In the genomic region with DNA sequence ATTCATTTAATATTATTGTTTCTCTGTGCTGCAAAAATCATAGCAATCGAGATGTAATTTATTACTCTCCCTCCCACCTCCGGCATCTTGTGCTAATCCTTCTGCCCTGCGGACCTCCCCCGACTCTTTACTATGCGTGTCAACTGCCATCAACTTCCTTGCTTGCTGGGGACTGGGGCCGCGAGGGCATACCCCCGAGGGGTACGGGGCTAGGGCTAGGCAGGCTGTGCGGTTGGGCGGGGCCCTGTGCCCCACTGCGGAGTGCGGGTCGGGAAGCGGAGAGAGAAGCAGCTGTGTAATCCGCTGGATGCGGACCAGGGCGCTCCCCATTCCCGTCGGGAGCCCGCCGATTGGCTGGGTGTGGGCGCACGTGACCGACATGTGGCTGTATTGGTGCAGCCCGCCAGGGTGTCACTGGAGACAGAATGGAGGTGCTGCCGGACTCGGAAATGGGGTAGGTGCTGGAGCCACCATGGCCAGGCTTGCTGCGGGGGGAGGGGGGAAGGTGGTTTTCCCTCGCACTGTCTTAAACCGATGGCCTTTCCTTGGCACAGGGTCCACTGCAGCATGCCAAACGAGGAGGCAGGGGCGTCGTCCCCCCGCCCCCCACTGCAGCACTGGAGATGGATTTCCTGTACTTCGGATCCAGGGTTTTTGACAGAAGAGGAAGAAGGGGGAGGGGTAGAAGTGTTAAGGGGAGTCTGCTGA, we compare ENCODE assay signal across 8 cellular contexts. TPM values are rescaled to one million over a fixed set of nuclear protein-coding genes. Genes with fewer than 3 reads are reported as not detected.
DNase-seq lines count a peak whose midpoint lies in the region; ATAC-seq and TF ChIP-seq lines count a peak whose summit lies in the region.

Gene APC, plus strand, starts transcription at position 414 of the 708 bp plus-strand sequence. CDS start 17,006 bp downstream, outside the sequence.

- peaks cover 23% of the 10 kb centered on the region for H3K4me1 Mint-ChIP-seq in CD14-positive monocyte

- peak within 1 kb of the TSS; percentile 53 for H3K4me3 ChIP-seq in lung

- ATAC-seq in GM19351 (IDR thresholded peaks at IDR 0.05; ENCODE audit: unreplicated experiment) = peak; percentile 98
- peak; percentile 97 for ATAC-seq in HG03469 (IDR thresholded peaks at IDR 0.05; ENCODE audit: unreplicated experiment)
- peak; percentile 99 for ATAC-seq in lung (ENCODE audit: insufficient read depth, low FRiP score)

- peak; percentile 77 for DNase-seq in CD14-positive monocyte (ENCODE audit: low spot score)
- DNase-seq in NK-92 (lab: John Stamatoyannopoulos, UW; ENCODE audit: unreplicated experiment) = peak; percentile 16
- DNase-seq in activated CD8-positive, alpha-beta memory T cell treated with anti-CD3 and anti-CD28 coated beads for 1 hour (ENCODE audit: extremely low read depth in 1 of 2, low read depth in 1 of 2) = peak; percentile 37 to 57
- DNase-seq in effector CD8-positive, alpha-beta T cell (lab: John Stamatoyannopoulos, UW) = peak; percentile 74
- peak; percentile 93 for DNase-seq in lung (ENCODE audit: low spot score)
- peak; percentile 12 to 60 (median 32) for DNase-seq in stimulated activated CD4-positive, alpha-beta T cell treated with anti-CD3 and anti-CD28 coated beads, TNF-alpha, amount 100 ng/mL, for 1 hour (ENCODE audit: low read depth in 3 of 3, low spot score in 1 of 3)

- peak within 1 kb of the TSS; percentile 50 to 71 for H3K27ac ChIP-seq in lung (ENCODE audit: low read depth in 1 of 2, low read length in 1 of 2)

- no peaks in the 10 kb centered on the region for H3K36me3 Mint-ChIP-seq in CD14-positive monocyte

- peaks cover 1 to 4% of the 10 kb centered on the region in 2 donors for H3K4me1 ChIP-seq in lung (ENCODE audit: control insufficient read depth in 2 of 2, insufficient read depth in 2 of 2, low read length in 2 of 2)

- TF ChIP-seq CTCF in CD14-positive monocyte (IDR thresholded peaks at IDR 0.05) (no peak), lung (IDR thresholded peaks at IDR 0.05; ENCODE audit: control extremely low read depth, extremely low read depth) (no peak)

- peak within 1 kb of the TSS; percentile 69 to 94 (median 87) for H3K27ac Mint-ChIP-seq in CD14-positive monocyte

- WGBS in lung, 2 donors = 0 to 4% methylated on average over 35 to 36 of the region's 36 CpGs

- H3K9me3 ChIP-seq in lung (ENCODE audit: control insufficient read depth in 2 of 2, insufficient read depth in 1 of 2, low read length in 1 of 2) = no peaks in the 10 kb centered on the region

- intact Hi-C loops in CD14-positive monocyte (cut with micrococcal nuclease) = no loop called here

- H3K27me3 ChIP-seq in lung (ENCODE audit: control insufficient read depth, insufficient read depth) = no peaks in the 10 kb centered on the region

- H3K36me3 ChIP-seq in lung (ENCODE audit: control insufficient read depth in 2 of 2, insufficient read depth in 2 of 2, low read length in 2 of 2) = no peaks in the 10 kb centered on the region

- peak within 1 kb of the TSS; percentile 90 to 98 for H3K4me3 Mint-ChIP-seq in CD14-positive monocyte

- H3K9me3 Mint-ChIP-seq in CD14-positive monocyte = no peaks in the 10 kb centered on the region

- no peaks in the 10 kb centered on the region for H3K27me3 Mint-ChIP-seq in CD14-positive monocyte (ENCODE audit: low read depth in 3 of 3)

RNA-seq across cellular contexts. Expression of gene APC, which starts in this region (rescaled TPM):
- polyA plus RNA-seq in CD14-positive monocyte = 10 to 100 TPM in 1 of 2 donors, 1 to 10 TPM in 1; 6.5 to 13.6 TPM
- total RNA-seq in lung = 100 to 1,000 TPM in 1 of 2 donors, 10 to 100 TPM in 1; 37.2 to 103 TPM
- polyA plus RNA-seq in lung = 1 to 10 TPM; 4.1 to 8.9 TPM

Comparison
In these comparisons a context has a peak if more than half of its experiments do, and no peak if none do; other contexts are left out.
1. Peak in every context shown above with its lines: DNase-seq, ATAC-seq, H3K4me3 ChIP-seq and H3K27ac ChIP-seq.
2. DNase-seq: peak in every context shown above with its lines; median percentile 93 in lung; 77 in CD14-positive monocyte; 74 in effector CD8-positive, alpha-beta T cell; 47 in activated CD8-positive, alpha-beta memory T cell treated with anti-CD3 and anti-CD28 coated beads for 1 hour; 32 in stimulated activated CD4-positive, alpha-beta T cell treated with anti-CD3 and anti-CD28 coated beads, TNF-alpha, amount 100 ng/mL, for 1 hour; 16 in NK-92.